In genomic region chr2:96909651-96910050, GRCh38 we compare ENCODE assay signal across 1 cellular context.
TF ChIP-seq lines count a peak whose summit lies in the region.

No MANE protein-coding gene starts in this region.

TF ChIP-seq in K562, 482 proteins besides CTCF, POLR2A, EP300 and RAD21:
- TF ChIP-seq ZNF445 (CRISPR knock-in tag; IDR thresholded peaks at IDR 0.05; ENCODE audit: low read depth) (no peak), KAT7 (CRISPR knock-in tag; IDR thresholded peaks at IDR 0.05; ENCODE audit: borderline replicate concordance) (no peak), ETS2 (tag; IDR thresholded peaks at IDR 0.05; ENCODE audit: borderline replicate concordance, poor library complexity, severe bottlenecking) (no peak), ZBTB7A (IDR thresholded peaks at IDR 0.05; ENCODE audit: borderline replicate concordance, control insufficient read depth, low read depth, low read length) (no peak), NONO (IDR thresholded peaks at IDR 0.05; ENCODE audit: low read depth in 2 of 2, low read length in 1 of 2) (no peak)
